27 cellular contexts compared by ENCODE assay signal in the genomic region with DNA sequence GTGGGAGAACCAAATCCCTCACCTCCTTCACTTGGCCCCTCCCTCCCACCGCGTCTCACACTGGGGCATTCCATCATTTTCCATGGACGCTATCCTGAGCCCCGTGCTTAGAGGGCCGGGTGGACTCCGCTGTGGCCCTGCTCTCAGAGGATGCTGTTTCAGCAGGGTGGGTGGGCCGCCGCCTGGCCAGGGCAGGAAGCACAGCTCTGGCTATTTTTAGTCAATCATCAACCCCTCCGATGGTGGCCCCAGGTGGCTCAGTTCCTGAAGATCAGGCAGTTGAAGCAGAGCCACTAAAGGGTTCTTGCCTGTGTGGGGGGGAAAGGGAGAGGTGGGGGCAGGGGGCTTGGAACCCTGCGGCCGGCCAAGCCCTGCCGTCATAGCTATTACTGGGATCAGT.
DNase-seq lines count a peak whose midpoint lies in the region; ATAC-seq, FAIRE-seq and TF ChIP-seq lines count a peak whose summit lies in the region.
"Had no signal": no experiment of that assay in that cellular context is flagged by ENCODE, and none has a peak within 500 bp of the region (broad histone marks: within the 10 kb centered on the region; RNA-seq: fewer than 3 reads in every experiment).

No MANE protein-coding gene starts in this region.

- ATAC-seq in K562: no peak
- no peak for ATAC-seq in GM18907 (IDR thresholded peaks at IDR 0.05; ENCODE audit: unreplicated experiment)
- ATAC-seq: foreskin keratinocyte; naive thymus-derived CD4-positive, alpha-beta T cell had no signal

- TF ChIP-seq RAD21 in K562 (CRISPR knock-in tag; conservative IDR thresholded peaks at IDR 0.05 in 1 of 2, IDR thresholded peaks at IDR 0.05 in 1 of 2): no peak

- no peak for TF ChIP-seq POLR2A in K562 (conservative IDR thresholded peaks at IDR 0.05)

- no peak for FAIRE-seq in K562 (lab: Jason Lieb, UNC)

- H4K20me1 ChIP-seq in BLaER1 (no peaks in the 10 kb centered on the region), K562 (replicated peaks; ENCODE audit: control insufficient read depth, insufficient read depth, low read length) (peaks cover 19% of the 10 kb centered on the region; the same call in 1 of the 2 replicates)

- H3K27me3 ChIP-seq in BLaER1: no peaks in the 10 kb centered on the region
- no peaks in the 10 kb centered on the region for H3K27me3 ChIP-seq in H7 (ENCODE audit: control insufficient read depth, insufficient read depth, low read length)
- peaks cover 8 to 52% of the 10 kb centered on the region in 2 experiments for H3K27me3 ChIP-seq in K562 (ENCODE audit: control insufficient read depth in 2 of 2, insufficient read depth in 2 of 2, low read length in 2 of 2)

- TF ChIP-seq EP300 in K562 (IDR thresholded peaks at IDR 0.05; ENCODE audit: low read length): no peak

- H3K27ac Mint-ChIP-seq in nephron progenitor cell: no peak overlapping the region
- H3K27ac Mint-ChIP-seq: activated CD4-positive, alpha-beta T cell treated with anti-CD3 and anti-CD28 coated beads, Interleukin-2, amount 10 ng/mL, durations not matched to agents 7 days and 5 days; dendritic cell treated with granulocyte-macrophage colony-stimulating factor and Interleukin-4, amounts not matched to agents 40 ng/mL and 50 ng/mL, for 4 days; naive thymus-derived CD4-positive, alpha-beta T cell; T-helper 2 cell treated with Interferon-gamma antibody and Interleukin-4, amounts not matched to agents 5 μg/mL and 100 μg/mL, for 36 hours had no signal

- WGBS in K562 (ENCODE audit: insufficient coverage, low coverage, missing lambda C conversion rate): 8% methylated on average over 12 of the region's 12 CpGs

- H3K4me3 ChIP-seq in BLaER1 (peak overlapping the region; percentile 55), H7 (ENCODE audit: insufficient read depth, low read depth, low read length) (no peak overlapping the region), K562 (no peak overlapping the region)
- H3K4me3 ChIP-seq: esophagus muscularis mucosa, smooth muscle cell, transverse colon had no signal

- H3K36me3 ChIP-seq in BLaER1 (no peaks in the 10 kb centered on the region), H7 (replicated peaks; ENCODE audit: control insufficient read depth, insufficient read depth, low read length) (no peaks in the 10 kb centered on the region), K562 (ENCODE audit: control insufficient read depth, insufficient read depth, low read length) (no peaks in the 10 kb centered on the region)
- H3K36me3 ChIP-seq: esophagus muscularis mucosa, transverse colon had no signal

- H3K9me3 ChIP-seq in BLaER1 (no peaks in the 10 kb centered on the region), K562 (replicated peaks; ENCODE audit: control insufficient read depth, insufficient read depth, low read depth, low read length) (no peaks in the 10 kb centered on the region)
- H3K9me3 ChIP-seq: Caco-2, esophagus muscularis mucosa, transverse colon had no signal

- no peaks in the 10 kb centered on the region for H3K36me3 Mint-ChIP-seq in nephron progenitor cell (ENCODE audit: low read depth)
- H3K36me3 Mint-ChIP-seq: naive thymus-derived CD4-positive, alpha-beta T cell had no signal

- POLR2A ChIA-PET in K562 (lab: Yijun Ruan, JAX): interaction anchor here (0.7 kb wide), 1 partner anchor 21 kb away, joined by 3 read pairs; no protein-coding TSS in a partner anchor

- no peaks in the 10 kb centered on the region for H3K79me2 ChIP-seq in K562 (ENCODE audit: control insufficient read depth, insufficient read depth, low read length)

- DNase-seq in H7 (peak; percentile 90), K562 (ENCODE audit: extremely low read depth in 1 of 4, low spot score in 3 of 4) (peak in 3 of 4 experiments; percentile 4 to 16 (median 14)), nephron progenitor cell (no peak), glomerular visceral epithelial cell (ENCODE audit: extremely low spot score) (no peak), GOT3 (lab: John Stamatoyannopoulos, UW) (no peak), posterior cingulate gyrus (no peak)
- DNase-seq: activated CD4-positive, alpha-beta T cell treated with anti-CD3 and anti-CD28 coated beads, Interleukin-2, amount 10 ng/mL, durations not matched to agents 7 days and 5 days; activated naive CD4-positive, alpha-beta T cell; activated T-cell treated with anti-CD3 and anti-CD28 coated beads, Interleukin-2, amount 50 U/mL, for 48 hours; central memory CD4-positive, alpha-beta T cell; DMS79; foreskin keratinocyte; hippocampal formation; left ventricle myocardium superior; midbrain; naive thymus-derived CD4-positive, alpha-beta T cell; NCI-H1105 treated with DMSO at 0.1 percent for 48 hours; NCI-H2081 treated with DMSO at 0.1 percent for 48 hours; stimulated activated CD4-positive, alpha-beta T cell treated with anti-CD3 and anti-CD28 coated beads, Interleukin-2, amount 100 ng/mL, for 24 hours; transverse colon had no signal

- H3K9me1 ChIP-seq in K562 (ENCODE audit: control insufficient read depth, insufficient read depth, low read length): no peaks in the 10 kb centered on the region

- no TSS peak for BruUV-seq in K562 (replicated peaks; lab: Mats Ljungman, UMichigan)

- intact Hi-C loops in K562 (cut with micrococcal nuclease): no loop called here
- intact Hi-C loops in posterior cingulate gyrus (cut with DNase I): no loop called here

- peak overlapping the region; percentile 96 for H3K4me2 ChIP-seq in BLaER1
- H3K4me2 ChIP-seq in K562 (ENCODE audit: insufficient read depth, low read length): no peak overlapping the region
- H3K4me2 ChIP-seq: smooth muscle cell had no signal

- TF ChIP-seq CTCF in K562 (IDR thresholded peaks at IDR 0.05 in 2 of 3, conservative IDR thresholded peaks at IDR 0.05 in 1 of 3; ENCODE audit: insufficient read depth in 2 of 3, low read depth in 1 of 3, low read length in 3 of 3): no peak
- no peak for TF ChIP-seq CTCF in nephron progenitor cell (IDR thresholded peaks at IDR 0.05)

- peak overlapping the region; percentile 3 for H3K4me3 Mint-ChIP-seq in nephron progenitor cell
- H3K4me3 Mint-ChIP-seq: activated CD4-positive, alpha-beta T cell treated with anti-CD3 and anti-CD28 coated beads, Interleukin-2, amount 10 ng/mL, durations not matched to agents 7 days and 5 days; dendritic cell treated with granulocyte-macrophage colony-stimulating factor and Interleukin-4, amounts not matched to agents 40 ng/mL and 50 ng/mL, for 4 days; naive thymus-derived CD4-positive, alpha-beta T cell; T-helper 2 cell treated with Interferon-gamma antibody and Interleukin-4, amounts not matched to agents 5 μg/mL and 100 μg/mL, for 36 hours had no signal

- no peak overlapping the region for H2AFZ ChIP-seq in K562 (ENCODE audit: low read depth, low read length)

- in situ Hi-C loops in K562 (cut with MboI): no loop called here

- peaks cover 19% of the 10 kb centered on the region for H3K27me3 Mint-ChIP-seq in nephron progenitor cell (ENCODE audit: low read depth, poor library complexity)

- H3K9me3 Mint-ChIP-seq in nephron progenitor cell: no peaks in the 10 kb centered on the region
- H3K9me3 Mint-ChIP-seq: activated CD4-positive, alpha-beta T cell treated with anti-CD3 and anti-CD28 coated beads, Interleukin-2, amount 10 ng/mL, durations not matched to agents 7 days and 5 days; dendritic cell treated with granulocyte-macrophage colony-stimulating factor and Interleukin-4, amounts not matched to agents 40 ng/mL and 50 ng/mL, for 4 days; T-helper 2 cell treated with Interferon-gamma antibody and Interleukin-4, amounts not matched to agents 5 μg/mL and 100 μg/mL, for 36 hours had no signal

- H3K4me1 Mint-ChIP-seq in nephron progenitor cell: peaks cover 22% of the 10 kb centered on the region
- H3K4me1 Mint-ChIP-seq: activated CD4-positive, alpha-beta T cell treated with anti-CD3 and anti-CD28 coated beads, Interleukin-2, amount 10 ng/mL, durations not matched to agents 7 days and 5 days; naive thymus-derived CD4-positive, alpha-beta T cell had no signal

- CTCF ChIA-PET in K562 (lab: Yijun Ruan, JAX; ENCODE audit: low intra/inter-chr PET ratio): no interaction called here

- H3K4me1 ChIP-seq in BLaER1 (peaks cover 99% of the 10 kb centered on the region), K562 (replicated peaks in 1 of 2; ENCODE audit: control insufficient read depth in 2 of 2, insufficient read depth in 2 of 2, low read length in 2 of 2) (peaks cover 2 to 12% of the 10 kb centered on the region in 2 experiments; a peak in 3 of 5 replicates)
- H3K4me1 ChIP-seq: Caco-2, foreskin keratinocyte, transverse colon had no signal

- peak overlapping the region; percentile 74 for H3K9ac ChIP-seq in BLaER1
- H3K9ac ChIP-seq in K562 (ENCODE audit: insufficient read depth in 1 of 2, low read depth in 2 of 2, low read length in 2 of 2): no peak overlapping the region

- peak overlapping the region; percentile 90 for H3K27ac ChIP-seq in BLaER1
- no peak overlapping the region for H3K27ac ChIP-seq in K562 (ENCODE audit: extremely low read depth, low read depth, low read length)
- H3K27ac ChIP-seq: esophagus muscularis mucosa, foreskin keratinocyte, transverse colon had no signal

TF ChIP-seq in K562, 482 proteins besides CTCF, POLR2A, EP300 and RAD21 (continues in another document):
- TF ChIP-seq, protein P1, sequence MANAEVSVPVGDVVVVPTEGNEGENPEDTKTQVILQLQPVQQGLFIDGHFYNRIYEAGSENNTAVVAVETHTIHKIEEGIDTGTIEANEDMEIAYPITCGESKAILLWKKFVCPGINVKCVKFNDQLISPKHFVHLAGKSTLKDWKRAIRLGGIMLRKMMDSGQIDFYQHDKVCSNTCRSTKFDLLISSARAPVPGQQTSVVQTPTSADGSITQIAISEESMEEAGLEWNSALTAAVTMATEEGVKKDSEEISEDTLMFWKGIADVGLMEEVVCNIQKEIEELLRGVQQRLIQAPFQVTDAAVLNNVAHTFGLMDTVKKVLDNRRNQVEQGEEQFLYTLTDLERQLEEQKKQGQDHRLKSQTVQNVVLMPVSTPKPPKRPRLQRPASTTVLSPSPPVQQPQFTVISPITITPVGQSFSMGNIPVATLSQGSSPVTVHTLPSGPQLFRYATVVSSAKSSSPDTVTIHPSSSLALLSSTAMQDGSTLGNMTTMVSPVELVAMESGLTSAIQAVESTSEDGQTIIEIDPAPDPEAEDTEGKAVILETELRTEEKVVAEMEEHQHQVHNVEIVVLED (CRISPR knock-in tag; IDR thresholded peaks at IDR 0.05): no peak

Comparison
In these comparisons a context has a peak if more than half of its experiments do, and no peak if none do; other contexts are left out.
1. DNase-seq: peak in H7 (single experiment) and K562 (3 of 4); none in nephron progenitor cell (single experiment), glomerular visceral epithelial cell (single experiment), GOT3 (single experiment) and posterior cingulate gyrus (0 of 10).